ENCODE assay signal across 8 cellular contexts in genomic region chr6:30013296-30013922, GRCh38. TPM values are rescaled to one million over a fixed set of nuclear protein-coding genes. Genes with fewer than 3 reads are reported as not detected.
DNase-seq lines count a peak whose midpoint lies in the region; ATAC-seq, FAIRE-seq and TF ChIP-seq lines count a peak whose summit lies in the region.

No MANE protein-coding gene starts in this region.

- H3K4me1 ChIP-seq in ascending aorta: no peaks in the 10 kb centered on the region
- H3K4me1 ChIP-seq in kidney (ENCODE audit: control insufficient read depth in 1 of 2, insufficient read depth in 1 of 2, low read depth in 1 of 2, low read length in 2 of 2): no peaks in the 10 kb centered on the region
- no peaks in the 10 kb centered on the region for H3K4me1 ChIP-seq in testis

- 57 to 58% methylated on average over 13 of the region's 13 CpGs for WGBS in testis, 2 donors

- H3K9me3 ChIP-seq in ascending aorta (no peaks in the 10 kb centered on the region), kidney (ENCODE audit: control insufficient read depth in 1 of 2, low read length in 2 of 2) (no peaks in the 10 kb centered on the region), testis (no peaks in the 10 kb centered on the region)

- TF ChIP-seq CTCF in ascending aorta (IDR thresholded peaks at IDR 0.05) (peak; percentile 27 to 85 (median 49)), kidney (IDR thresholded peaks at IDR 0.05; ENCODE audit: borderline replicate concordance, extremely low read depth, insufficient read depth) (peak; percentile 69), testis (IDR thresholded peaks at IDR 0.05) (peak in 2 of 3 experiments; percentile 17 to 89)

- H3K4me3 ChIP-seq in ascending aorta: no peak overlapping the region
- H3K4me3 ChIP-seq in kidney (ENCODE audit: low read length in 2 of 2): no peak overlapping the region
- no peak overlapping the region for H3K4me3 ChIP-seq in testis

- ATAC-seq in HG02759 (IDR thresholded peaks at IDR 0.05; ENCODE audit: unreplicated experiment): no peak

- TF ChIP-seq POLR2A in testis (IDR thresholded peaks at IDR 0.05): no peak

- FAIRE-seq in kidney (lab: Jason Lieb, UNC): no peak

- H3K27me3 ChIP-seq in ascending aorta (no peaks in the 10 kb centered on the region), testis (no peaks in the 10 kb centered on the region)

- no peak overlapping the region for H3K27ac ChIP-seq in ascending aorta
- no peak overlapping the region for H3K27ac ChIP-seq in kidney (ENCODE audit: low read depth in 2 of 2, low read length in 2 of 2)
- H3K27ac ChIP-seq in testis: no peak overlapping the region

- H3K36me3 ChIP-seq in ascending aorta (no peaks in the 10 kb centered on the region), kidney (ENCODE audit: control insufficient read depth in 1 of 2, insufficient read depth in 2 of 2, low read length in 2 of 2) (peaks cover 0 to 4% of the 10 kb centered on the region in 2 donors), testis (ENCODE audit: low read depth, missing control alignments) (no peaks in the 10 kb centered on the region)

- DNase-seq in NCI-H2196 treated with DMSO at 0.1 percent for 48 hours (lab: John Stamatoyannopoulos, UW; ENCODE audit: unreplicated experiment): peak; percentile 5
- no peak for DNase-seq in NCI-H2196 (lab: John Stamatoyannopoulos, UW; ENCODE audit: unreplicated experiment)
- DNase-seq in NCI-H2227 treated with DMSO at 0.1 percent for 48 hours (lab: John Stamatoyannopoulos, UW): peak; percentile 14
- no peak for DNase-seq in ascending aorta (ENCODE audit: low spot score in 2 of 2)
- DNase-seq in kidney: no peak
- no peak for DNase-seq in testis
- DNase-seq in COLO668 (lab: John Stamatoyannopoulos, UW; ENCODE audit: unreplicated experiment): no peak

- no peak overlapping the region for H3K9ac ChIP-seq in kidney (ENCODE audit: low read length in 2 of 2)

- intact Hi-C loops in ascending aorta (cut with DNase I) (loop anchor here (1.0 to 10.0 kb wide), 2 partner anchors 165 to 309 kb away; no protein-coding TSS in a partner anchor), kidney (cut with DNase I) (no loop called here), testis (cut with DNase I; ENCODE audit: low total_unique reads) (loop anchor here (5.0 kb wide), 1 partner anchor 166 kb away; no protein-coding TSS in a partner anchor)

RNA-seq across cellular contexts. Expression of gene POLR1H, which starts 47.7 kb away (rescaled TPM):
- total RNA-seq in ascending aorta (36.9 TPM), kidney (23.3 TPM), testis (10 to 100 TPM; 29.4 to 33.7 TPM)
- polyA plus RNA-seq in kidney (ENCODE audit: insufficient read depth, low read depth, low replicate concordance) (52.8 TPM), testis (ENCODE audit: insufficient read depth, low read depth, low replicate concordance) (56.8 TPM)

RNA-seq across cellular contexts. Expression of gene PPP1R11, which starts 53.6 kb away (rescaled TPM):
- total RNA-seq in ascending aorta (7.1 TPM), kidney (71.6 TPM), testis (10 to 100 TPM; 40.2 to 55.0 TPM)
- polyA plus RNA-seq in kidney (ENCODE audit: insufficient read depth, low read depth, low replicate concordance) (78.3 TPM), testis (ENCODE audit: insufficient read depth, low read depth, low replicate concordance) (91.8 TPM)

Comparison
In these comparisons a context has a peak if more than half of its experiments do, and no peak if none do; other contexts are left out.
1. DNase-seq: peak in NCI-H2196 treated with DMSO at 0.1 percent for 48 hours (single experiment) and NCI-H2227 treated with DMSO at 0.1 percent for 48 hours (single experiment); none in NCI-H2196 (single experiment), ascending aorta (0 of 2), kidney (single experiment), testis (single experiment) and COLO668 (single experiment).
2. Peak in every context shown above with its lines, with median percentiles within 50 percentile points of each other: CTCF ChIP-seq.